In the genomic region with DNA sequence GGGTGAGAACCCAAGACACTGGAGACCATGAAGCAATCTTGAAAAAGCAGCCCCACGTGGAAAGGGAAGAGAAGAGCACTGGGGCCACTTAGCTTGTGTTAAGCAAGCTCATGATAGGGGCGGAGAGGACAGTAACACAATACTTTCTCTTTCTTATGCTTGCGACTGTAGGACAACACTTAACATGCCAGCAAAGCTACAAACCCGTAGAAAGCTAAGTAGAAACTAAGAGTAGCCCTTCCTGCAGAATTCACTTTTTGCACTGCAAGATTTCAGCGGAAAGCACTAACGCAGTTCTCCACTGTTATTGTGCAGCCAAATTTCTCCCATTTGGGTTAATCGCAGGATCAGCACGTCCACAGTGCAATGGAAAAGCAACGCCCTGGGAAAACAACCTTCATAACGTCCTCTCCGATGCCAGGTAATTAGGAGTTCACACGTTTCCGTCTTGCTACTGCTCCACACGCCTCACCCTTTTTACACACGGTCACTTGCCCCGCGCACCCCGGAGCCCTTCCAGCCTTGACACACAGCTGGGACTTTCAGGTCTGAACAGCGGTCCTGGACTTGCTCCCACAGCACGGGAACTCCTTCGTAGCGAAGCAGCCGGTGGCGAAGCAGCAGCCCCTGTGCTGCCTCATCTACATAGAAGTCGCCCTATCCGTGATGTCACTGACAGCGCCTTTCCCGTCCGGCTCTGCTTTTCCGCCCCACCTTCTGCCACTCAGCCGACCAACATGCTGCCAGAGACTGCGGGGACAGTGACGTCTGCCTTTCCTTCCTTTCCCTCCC, we compare ENCODE assay signal across 8 cellular contexts.
DNase-seq lines count a peak whose midpoint lies in the region; ATAC-seq and TF ChIP-seq lines count a peak whose summit lies in the region.

No MANE protein-coding gene starts in this region.

- DNase-seq in NOMO-1 treated with dmso at 0.1 percent for 144 hours (lab: John Stamatoyannopoulos, UW; ENCODE audit: unreplicated experiment), result peak; percentile 85
- peak; percentile 67 for DNase-seq in activated CD8-positive, alpha-beta memory T cell treated with anti-CD3 and anti-CD28 coated beads, Interleukin-2, amount 50 U/mL, for 4 hours
- DNase-seq in epithelial cell of esophagus (ENCODE audit: low read depth), result peak; percentile 94
- DNase-seq in mucosa of gallbladder (ENCODE audit: low spot score), result peak; percentile 87
- peak; percentile 41 to 57 for DNase-seq in stimulated activated CD8-positive, alpha-beta memory T cell treated with anti-CD3 and anti-CD28 coated beads, Interleukin-4, amount 100 ng/mL, for 1 hour (ENCODE audit: low read depth in 2 of 2, low spot score in 1 of 2)

- TF ChIP-seq CTCF in C4-2B (conservative IDR thresholded peaks at IDR 0.05) (no peak; the same call in 1 of the 2 replicates), epithelial cell of esophagus (IDR thresholded peaks at IDR 0.05; ENCODE audit: insufficient read depth, low read depth, low read length, missing control alignments) (peak; percentile 7)

- H3K4me3 ChIP-seq in epithelial cell of esophagus (ENCODE audit: low read length), result peak overlapping the region; percentile 68

- H3K27ac ChIP-seq in C4-2B, result peak overlapping the region; percentile 96

- peak; percentile 66 for ATAC-seq in GM19397 (IDR thresholded peaks at IDR 0.05; ENCODE audit: unreplicated experiment)
- ATAC-seq in HG03571 (IDR thresholded peaks at IDR 0.05; ENCODE audit: unreplicated experiment), result peak; percentile 57

Comparison
In these comparisons a context has a peak if more than half of its experiments do, and no peak if none do; other contexts are left out.
1. Peak in every context shown above with its lines: DNase-seq, ATAC-seq, H3K4me3 ChIP-seq and H3K27ac ChIP-seq.